29 cellular contexts compared by ENCODE assay signal in the genomic region with DNA sequence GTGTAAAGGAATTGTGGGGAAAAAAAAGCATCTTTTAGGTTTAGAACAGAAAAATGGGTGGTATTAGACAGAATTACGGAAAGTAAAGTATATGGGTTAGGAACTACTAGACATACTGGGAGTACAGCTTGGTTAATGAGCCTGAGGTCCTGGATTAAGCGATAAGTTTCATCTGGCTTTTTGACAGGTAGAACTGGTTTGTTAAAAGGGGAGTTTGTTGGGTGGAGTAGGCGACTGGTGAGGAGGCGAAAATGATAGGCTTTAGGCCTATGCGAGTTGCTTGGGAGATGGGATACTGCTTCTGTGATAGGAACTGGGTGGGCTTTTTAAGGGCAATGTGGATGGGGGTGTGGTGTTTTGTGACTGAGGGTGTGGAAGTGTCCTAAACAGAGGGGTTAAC.
"Had no signal": no experiment of that assay in that cellular context is flagged by ENCODE, and none has a peak within 500 bp of the region (broad histone marks: within the 10 kb centered on the region; RNA-seq: fewer than 3 reads in every experiment).

No MANE protein-coding gene starts in this region.

- H3K27me3 Mint-ChIP-seq: stimulated activated memory B cell treated with anti-CD40 and anti-IgM and Interleukin-4, amounts not matched to agents 10 μg/mL and 1 μg/mL and 100 μg/mL, for 72 hours; stimulated activated naive B cell treated with anti-CD40 and anti-IgM and Interleukin-4, amounts not matched to agents 10 μg/mL and 1 μg/mL and 100 μg/mL, for 72 hours; stimulated activated naive CD8-positive, alpha-beta T cell treated with anti-CD3 and anti-CD28 coated beads, Interleukin-15, amount 100 ng/mL, for 72 hours; stimulated activated naive CD8-positive, alpha-beta T cell treated with anti-CD3 and anti-CD28 coated beads, Interleukin-15, Interleukin-2, amounts not matched to agents 100 ng/mL and 50 ng/mL, for 24 hours; type B pancreatic cell had no signal

- H3K4me1 ChIP-seq: stomach, suprapubic skin, testis, thyroid gland, tibial artery, tibial nerve, transverse colon, upper lobe of left lung, upper lobe of right lung, uterus, vagina had no signal

- H3K9me3 Mint-ChIP-seq: stimulated activated effector memory CD8-positive, alpha-beta T cell treated with anti-CD3 and anti-CD28 coated beads, Interleukin-12 subunit alpha, Interleukin-12 subunit beta, amount 100 ng/mL, for 72 hours; stimulated activated memory B cell treated with anti-CD40 and anti-IgM and Interleukin-4, amounts not matched to agents 10 μg/mL and 1 μg/mL and 100 μg/mL, for 72 hours; stimulated activated naive CD8-positive, alpha-beta T cell treated with anti-CD3 and anti-CD28 coated beads, Interleukin-15, amount 100 ng/mL, for 72 hours; stimulated activated naive CD8-positive, alpha-beta T cell treated with anti-CD3 and anti-CD28 coated beads, Interleukin-15, Interleukin-2, amounts not matched to agents 100 ng/mL and 50 ng/mL, for 24 hours had no signal

- H3K27ac ChIP-seq: stomach, suprapubic skin, testis, thoracic aorta, thyroid gland, tibial artery, tibial nerve, transverse colon, upper lobe of left lung, upper lobe of right lung, uterus, vagina had no signal

- H3K36me3 Mint-ChIP-seq: stimulated activated effector memory CD8-positive, alpha-beta T cell treated with anti-CD3 and anti-CD28 coated beads, Interleukin-12 subunit alpha, Interleukin-12 subunit beta, amount 100 ng/mL, for 72 hours; type B pancreatic cell had no signal

- FAIRE-seq: urothelium cell line had no signal

- H3K27ac Mint-ChIP-seq: stimulated activated effector memory CD8-positive, alpha-beta T cell treated with anti-CD3 and anti-CD28 coated beads, Interleukin-12 subunit alpha, Interleukin-12 subunit beta, amount 100 ng/mL, for 72 hours; stimulated activated memory B cell treated with anti-CD40 and anti-IgM and Interleukin-4, amounts not matched to agents 10 μg/mL and 1 μg/mL and 100 μg/mL, for 72 hours; stimulated activated naive B cell treated with anti-CD40 and anti-IgM and Interleukin-4, amounts not matched to agents 10 μg/mL and 1 μg/mL and 100 μg/mL, for 72 hours; stimulated activated naive CD8-positive, alpha-beta T cell treated with anti-CD3 and anti-CD28 coated beads, Interleukin-15, amount 100 ng/mL, for 72 hours; stimulated activated naive CD8-positive, alpha-beta T cell treated with anti-CD3 and anti-CD28 coated beads, Interleukin-15, Interleukin-2, amounts not matched to agents 100 ng/mL and 50 ng/mL, for 24 hours; type B pancreatic cell had no signal

- ATAC-seq: stimulated activated effector memory CD8-positive, alpha-beta T cell treated with anti-CD3 and anti-CD28 coated beads, Interleukin-12 subunit alpha, Interleukin-12 subunit beta, amount 100 ng/mL, for 72 hours; stimulated activated memory B cell treated with anti-CD40 and anti-IgM and Interleukin-4, amounts not matched to agents 10 μg/mL and 1 μg/mL and 100 μg/mL, for 72 hours; stimulated activated naive B cell treated with anti-CD40 and anti-IgM and Interleukin-4, amounts not matched to agents 10 μg/mL and 1 μg/mL and 100 μg/mL, for 72 hours; stimulated activated naive CD8-positive, alpha-beta T cell treated with anti-CD3 and anti-CD28 coated beads, Interleukin-15, amount 100 ng/mL, for 72 hours; stimulated activated naive CD8-positive, alpha-beta T cell treated with anti-CD3 and anti-CD28 coated beads, Interleukin-15, Interleukin-2, amounts not matched to agents 100 U/mL and 50 U/mL, for 24 hours; upper lobe of right lung had no signal

- H3K9me3 ChIP-seq: stomach, suprapubic skin, testis, thoracic aorta, thyroid gland, tibial artery, tibial nerve, transverse colon, upper lobe of left lung, upper lobe of right lung, uterus, vagina had no signal

- H3K36me3 ChIP-seq: stomach, suprapubic skin, thoracic aorta, thyroid gland, tibial artery, tibial nerve, transverse colon, upper lobe of left lung, upper lobe of right lung, uterus, vagina had no signal

- H3K4me3 Mint-ChIP-seq: stimulated activated effector memory CD8-positive, alpha-beta T cell treated with anti-CD3 and anti-CD28 coated beads, Interleukin-12 subunit alpha, Interleukin-12 subunit beta, amount 100 ng/mL, for 72 hours; stimulated activated memory B cell treated with anti-CD40 and anti-IgM and Interleukin-4, amounts not matched to agents 10 μg/mL and 1 μg/mL and 100 μg/mL, for 72 hours; stimulated activated naive B cell treated with anti-CD40 and anti-IgM and Interleukin-4, amounts not matched to agents 10 μg/mL and 1 μg/mL and 100 μg/mL, for 72 hours; stimulated activated naive CD8-positive, alpha-beta T cell treated with anti-CD3 and anti-CD28 coated beads, Interleukin-15, amount 100 ng/mL, for 72 hours; stimulated activated naive CD8-positive, alpha-beta T cell treated with anti-CD3 and anti-CD28 coated beads, Interleukin-15, Interleukin-2, amounts not matched to agents 100 ng/mL and 50 ng/mL, for 24 hours; type B pancreatic cell had no signal

- H3K4me1 Mint-ChIP-seq: stimulated activated effector memory CD8-positive, alpha-beta T cell treated with anti-CD3 and anti-CD28 coated beads, Interleukin-12 subunit alpha, Interleukin-12 subunit beta, amount 100 ng/mL, for 72 hours; stimulated activated naive CD8-positive, alpha-beta T cell treated with anti-CD3 and anti-CD28 coated beads, Interleukin-15, amount 100 ng/mL, for 72 hours had no signal

- H3K4me3 ChIP-seq: stomach, suprapubic skin, testis, thoracic aorta, thyroid gland, tibial artery, tibial nerve, transverse colon, upper lobe of left lung, upper lobe of right lung, uterus, vagina had no signal

- DNase-seq: stimulated activated CD4-positive, alpha-beta T cell treated with anti-CD3 and anti-CD28 coated beads, Interleukin-2, amount 100 ng/mL, for 48 hours; stimulated activated CD4-positive, alpha-beta T cell treated with anti-CD3 and anti-CD28 coated beads, Interleukin-4, amount 100 ng/mL, for 1 hour; stimulated activated CD4-positive, alpha-beta T cell treated with anti-CD3 and anti-CD28 coated beads, Interleukin-4, amount 100 ng/mL, for 24 hours; stimulated activated CD4-positive, alpha-beta T cell treated with anti-CD3 and anti-CD28 coated beads, Interleukin-4, amount 100 ng/mL, for 4 hours; stimulated activated CD8-positive, alpha-beta memory T cell treated with anti-CD3 and anti-CD28 coated beads, Interleukin-4, amount 100 ng/mL, for 48 hours; stimulated activated naive B cell treated with anti-CD40 and anti-IgM and Interleukin-4, amounts not matched to agents 10 μg/mL and 1 μg/mL and 100 μg/mL, for 72 hours; stimulated activated naive CD4-positive, alpha-beta T cell; stimulated activated naive CD4-positive, alpha-beta T cell treated with Interleukin-2 at 50 U/mL for 16 hours; stimulated activated naive CD8-positive, alpha-beta T cell treated with anti-CD3 and anti-CD28 coated beads, Interleukin-15, amount 100 ng/mL, for 72 hours; stimulated activated naive CD8-positive, alpha-beta T cell treated with anti-CD3 and anti-CD28 coated beads, Interleukin-15, Interleukin-2, amounts not matched to agents 100 U/mL and 50 U/mL, for 24 hours; stomach; substantia nigra; testis; thyroid gland; tibial artery; transverse colon; trophoblast cell; upper lobe of left lung; upper lobe of right lung; uterus had no signal

- H3K27me3 ChIP-seq: stomach, suprapubic skin, testis, thyroid gland, tibial artery, tibial nerve, transverse colon, upper lobe of left lung, upper lobe of right lung, uterus, vagina had no signal
